In the genomic region with DNA sequence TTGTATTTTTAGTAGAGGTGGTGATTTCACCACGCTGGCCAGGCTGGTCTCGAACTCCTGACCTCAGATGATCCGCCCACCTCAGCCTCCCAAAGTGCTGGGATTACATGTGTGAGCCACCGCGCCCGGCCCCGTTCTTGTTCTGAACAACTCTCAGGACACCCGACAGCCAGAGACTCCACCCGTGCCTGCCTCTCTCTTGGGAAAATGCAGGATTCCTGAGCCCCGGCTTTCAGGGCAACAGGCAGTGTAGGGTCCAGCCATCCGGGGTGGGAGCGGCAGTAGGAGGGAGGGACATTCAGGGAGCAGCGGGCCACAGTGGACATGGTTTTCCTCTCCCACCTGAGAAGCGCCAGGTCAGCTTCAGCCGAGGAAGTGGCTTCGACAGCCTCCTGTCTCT, we compare ENCODE assay signal across 21 cellular contexts. TPM values are rescaled to one million over a fixed set of nuclear protein-coding genes. Genes with fewer than 3 reads are reported as not detected.
"Had no signal": no experiment of that assay in that cellular context is flagged by ENCODE, and none has a peak within 500 bp of the region (broad histone marks: within the 10 kb centered on the region; RNA-seq: fewer than 3 reads in every experiment).

No MANE protein-coding gene starts in this region.

- H3K4me3 ChIP-seq: adrenal gland, breast epithelium, coronary artery, right atrium auricular region had no signal

- H3K27me3 ChIP-seq: adrenal gland, breast epithelium, right atrium auricular region had no signal

- DNase-seq: activated CD4-positive, alpha-beta T cell treated with anti-CD3 and anti-CD28 coated beads for 1 hour; activated CD8-positive, alpha-beta memory T cell treated with anti-CD3 and anti-CD28 coated beads for 24 hours; activated CD8-positive, alpha-beta memory T cell treated with anti-CD3 and anti-CD28 coated beads, Interleukin-2, amount 50 U/mL, for 4 hours; activated naive CD4-positive, alpha-beta T cell; activated T-cell treated with anti-CD3 and anti-CD28 coated beads, Interleukin-2, amount 50 U/mL, for 24 hours; adrenal gland; kidney glomerular epithelial cell; left ventricle myocardium superior; mammary epithelial cell; natural killer cell; stimulated activated CD4-positive, alpha-beta T cell treated with anti-CD3 and anti-CD28 coated beads, Interleukin-4, amount 100 ng/mL, for 24 hours; stimulated activated naive CD4-positive, alpha-beta T cell treated with Interleukin-2 at 50 U/mL for 16 hours; substantia nigra; T-cell; WERI-Rb-1 had no signal

- ATAC-seq: left ventricle myocardium superior, natural killer cell, SK-N-SH treated with all-trans-retinoic acid at 6 μM for 48 hours, T-cell had no signal

- H3K27ac ChIP-seq: adrenal gland, breast epithelium, coronary artery, right atrium auricular region, WERI-Rb-1 had no signal

- H3K9me3 ChIP-seq: adrenal gland, breast epithelium, right atrium auricular region had no signal

- H3K36me3 ChIP-seq: adrenal gland, breast epithelium, right atrium auricular region had no signal

- H3K4me1 ChIP-seq: breast epithelium, right atrium auricular region had no signal

RNA-seq across cellular contexts. Expression of a gene that starts 59.0 kb away (rescaled TPM):
- total RNA-seq: activated T-helper 2 cell treated with anti-CD3 and anti-CD28 coated beads, Interferon-gamma antibody, Interleukin-2, Interleukin-4, amounts not matched to agents 10 μg/mL and 5 μg/mL and 100 μg/mL, durations not matched to agents 14 hours and 24 hours and 36 hours; fibroblast of villous mesenchyme; natural killer cell had no signal
